ENCODE assay signal across 8 cellular contexts in genomic region chr12:15789215-15790171, GRCh38. TPM values are rescaled to one million over a fixed set of nuclear protein-coding genes. Genes with fewer than 3 reads are reported as not detected.
A peak's percentile ranks its signal among the peaks of the same experiment; 100 is the strongest.
DNase-seq lines count a peak whose midpoint lies in the region; ATAC-seq and TF ChIP-seq lines count a peak whose summit lies in the region.

EPS8 (minus strand) TSS chr12:15789388; CDS start chr12:15682951, 106,437 bp downstream.

- H3K9me3 Mint-ChIP-seq in Calu3 (ENCODE audit: low read depth, unreplicated experiment) = peaks cover 5% of the 10 kb centered on the region

- H3K4me1 Mint-ChIP-seq in Calu3 (ENCODE audit: low read depth, unreplicated experiment) = peaks cover 34% of the 10 kb centered on the region

- H3K9me3 ChIP-seq in HUES48 (ENCODE audit: control insufficient read depth, insufficient read depth, low read length) (no peaks in the 10 kb centered on the region), OCI-LY1 (ENCODE audit: low read length) (no peaks in the 10 kb centered on the region), mucosa of descending colon (no peaks in the 10 kb centered on the region)

- no peaks in the 10 kb centered on the region for H3F3A ChIP-seq in OCI-LY1 (ENCODE audit: insufficient read depth, low read length)

- intact Hi-C loops in Calu3 (cut with micrococcal nuclease; ENCODE audit: unreplicated experiment) (loop anchor here (5.0 kb wide), 1 partner anchor 197 kb away; no protein-coding TSS in a partner anchor), mucosa of descending colon (cut with DNase I, micrococcal nuclease) (no loop called here)

- H3K79me2 ChIP-seq in OCI-LY1 (ENCODE audit: insufficient read depth, low read length) = no peaks in the 10 kb centered on the region

- peak; percentile 83 for ATAC-seq in GM21447 (IDR thresholded peaks at IDR 0.05; ENCODE audit: unreplicated experiment)
- peak; percentile 94 for ATAC-seq in mucosa of descending colon

- no peak within 1 kb of the TSS for H2AFZ ChIP-seq in OCI-LY1 (ENCODE audit: low read length)

- H3K36me3 ChIP-seq in HUES48 (ENCODE audit: control insufficient read depth, insufficient read depth, low read length) (no peaks in the 10 kb centered on the region), OCI-LY1 (ENCODE audit: insufficient read depth, low read length) (no peaks in the 10 kb centered on the region), mucosa of descending colon (ENCODE audit: low read depth) (no peaks in the 10 kb centered on the region)

- peaks cover 39% of the 10 kb centered on the region for H3K36me3 Mint-ChIP-seq in Calu3 (ENCODE audit: insufficient read depth, unreplicated experiment)

- H3K4me3 ChIP-seq in HUES48 (ENCODE audit: low read depth, low read length) (peak within 1 kb of the TSS; percentile 70), OCI-LY1 (ENCODE audit: low read depth, low read length, poor library complexity, severe bottlenecking) (peak within 1 kb of the TSS; percentile 62), mucosa of descending colon (peak within 1 kb of the TSS; percentile 73)

- H3K4me1 ChIP-seq in HUES48 (ENCODE audit: control insufficient read depth, insufficient read depth, low read length) (no peaks in the 10 kb centered on the region), OCI-LY1 (ENCODE audit: insufficient read depth, low read length, severe bottlenecking) (peaks cover 8% of the 10 kb centered on the region), mucosa of descending colon (ENCODE audit: low read depth) (no peaks in the 10 kb centered on the region)

- peak within 1 kb of the TSS; percentile 36 for H3K27ac ChIP-seq in HUES48 (ENCODE audit: low read depth, low read length)
- no peak within 1 kb of the TSS for H3K27ac ChIP-seq in OCI-LY1 (ENCODE audit: low read depth, low read length, poor library complexity, severe bottlenecking)
- H3K27ac ChIP-seq in epithelial cell of prostate = peak within 1 kb of the TSS; percentile 70

- H3K4me2 ChIP-seq in OCI-LY1 (ENCODE audit: low read length) = peak within 1 kb of the TSS; percentile 86

- H3K9ac ChIP-seq in HUES48 (ENCODE audit: low read depth, low read length) = peak within 1 kb of the TSS; percentile 51
- H3K9ac ChIP-seq in OCI-LY1 (ENCODE audit: low read length) = peak within 1 kb of the TSS; percentile 56

- peak within 1 kb of the TSS; percentile 80 for H3K4me3 Mint-ChIP-seq in Calu3 (ENCODE audit: low read depth, unreplicated experiment)

- TF ChIP-seq CTCF in Calu3 (IDR thresholded peaks at IDR 0.05; ENCODE audit: unreplicated experiment) = no peak
- TF ChIP-seq CTCF in OCI-LY1 (IDR thresholded peaks at IDR 0.05; ENCODE audit: low read length) = no peak
- no peak for TF ChIP-seq CTCF in mucosa of descending colon (IDR thresholded peaks at IDR 0.05)

- TSS peak; percentile 81 for BruUV-seq in Calu3 (replicated peaks; lab: Mats Ljungman, UMichigan)

- CTCF ChIA-PET in Calu3 (lab: Charles Lee) = interaction anchor here (0.6 to 1.2 kb wide), 4 partner anchors 9 to 71 kb away, joined by 3 read pairs; no protein-coding TSS in a partner anchor

- no peaks in the 10 kb centered on the region for H4K20me1 ChIP-seq in OCI-LY1 (ENCODE audit: insufficient read depth, low read length)

- H3K27me3 Mint-ChIP-seq in Calu3 (ENCODE audit: unreplicated experiment) = no peaks in the 10 kb centered on the region

- H3K27me3 ChIP-seq in HUES48 (ENCODE audit: control insufficient read depth, insufficient read depth, low read length) = peaks cover 54% of the 10 kb centered on the region
- peaks cover 7% of the 10 kb centered on the region; the same call in 1 of the 2 replicates for H3K27me3 ChIP-seq in OCI-LY1 (ENCODE audit: insufficient read depth, low read length)

- DNase-seq in Calu3 = peak; percentile 95
- DNase-seq in activated T-cell treated with anti-CD3 and anti-CD28 coated beads for 4 hours = peak; percentile 76
- no peak for DNase-seq in epithelial cell of prostate (ENCODE audit: low read depth, low spot score)
- DNase-seq in mucosa of descending colon = peak; percentile 91 to 96 (median 92)
- DNase-seq in stimulated activated CD8-positive, alpha-beta memory T cell treated with anti-CD3 and anti-CD28 coated beads, Interleukin-4, amount 100 ng/mL, for 1 hour (ENCODE audit: low read depth in 2 of 2, low spot score in 1 of 2) = peak; percentile 55 to 74

- H3K27ac Mint-ChIP-seq in Calu3 (ENCODE audit: unreplicated experiment) = peak within 1 kb of the TSS; percentile 71

- H3K9me2 ChIP-seq in OCI-LY1 (ENCODE audit: low read depth, low read length) = no peaks in the 10 kb centered on the region

RNA-seq across cellular contexts. Expression of gene EPS8, which starts in this region (rescaled TPM):
- total RNA-seq in Calu3 (2022) (97.5 and 108 TPM in 2 replicates), mucosa of descending colon (100 to 1,000 TPM; 100 to 204 (median 135) TPM)
